In genomic region chr22:35589071-35589735, GRCh38 we compare ENCODE assay signal across 10 cellular contexts. TPM values are rescaled to one million over a fixed set of nuclear protein-coding genes. Genes with fewer than 3 reads are reported as not detected.
DNase-seq lines count a peak whose midpoint lies in the region; ATAC-seq, FAIRE-seq and TF ChIP-seq lines count a peak whose summit lies in the region.
"Had no signal": no experiment of that assay in that cellular context is flagged by ENCODE, and none has a peak within 500 bp of the region (broad histone marks: within the 10 kb centered on the region; RNA-seq: fewer than 3 reads in every experiment).

No MANE protein-coding gene starts in this region.

- no peak overlapping the region for H2AFZ ChIP-seq in K562 (ENCODE audit: low read depth, low read length)

- H3K27me3 ChIP-seq in K562 (ENCODE audit: control insufficient read depth in 2 of 2, insufficient read depth in 2 of 2, low read length in 2 of 2) = no peaks in the 10 kb centered on the region
- H3K27me3 ChIP-seq in lower lobe of right lung (ENCODE audit: low read depth) = no peaks in the 10 kb centered on the region

- TF ChIP-seq CTCF in K562 (IDR thresholded peaks at IDR 0.05 in 2 of 3, conservative IDR thresholded peaks at IDR 0.05 in 1 of 3; ENCODE audit: insufficient read depth in 2 of 3, low read depth in 1 of 3, low read length in 3 of 3) = no peak
- TF ChIP-seq CTCF in lower lobe of right lung (IDR thresholded peaks at IDR 0.05) = no peak

- H3K4me3 ChIP-seq in K562 (no peak overlapping the region), lower lobe of right lung (no peak overlapping the region)

- TF ChIP-seq RAD21 in K562 (CRISPR knock-in tag; conservative IDR thresholded peaks at IDR 0.05 in 1 of 2, IDR thresholded peaks at IDR 0.05 in 1 of 2) = 0 out of 4 replicates have a peak, but pooled peaks of 1 of the 2 experiments have one; percentile 6

- FAIRE-seq in K562 (lab: Jason Lieb, UNC) = no peak

- no peaks in the 10 kb centered on the region for H3K9me3 ChIP-seq in K562 (replicated peaks; ENCODE audit: control insufficient read depth, insufficient read depth, low read depth, low read length)
- H3K9me3 ChIP-seq in lower lobe of right lung = peaks cover 3% of the 10 kb centered on the region

- POLR2A ChIA-PET in K562 (lab: Yijun Ruan, JAX) = interaction anchor here (0.8 kb wide), 1 partner anchor 152 kb away, joined by 3 read pairs; no protein-coding TSS in a partner anchor

- WGBS in K562 (ENCODE audit: insufficient coverage, low coverage, missing lambda C conversion rate) = 42% methylated on average over 5 of the region's 11 CpGs

- H3K27ac ChIP-seq in K562 (ENCODE audit: extremely low read depth, low read depth, low read length) (no peak overlapping the region), lower lobe of right lung (no peak overlapping the region)

- intact Hi-C loops in K562 (cut with micrococcal nuclease) = loop anchor here (5.0 to 10.0 kb wide), 2 partner anchors 33 to 94 kb away; no protein-coding TSS in a partner anchor
- intact Hi-C loops in lower lobe of right lung (cut with DNase I) = loop anchor here (10.0 kb wide), 1 partner anchor 154 kb away; no protein-coding TSS in a partner anchor

- peak; percentile 55 for TF ChIP-seq EP300 in K562 (IDR thresholded peaks at IDR 0.05; ENCODE audit: low read length)

- no peak for TF ChIP-seq POLR2A in K562 (conservative IDR thresholded peaks at IDR 0.05)

- H3K4me1 ChIP-seq in K562 (replicated peaks in 1 of 2; ENCODE audit: control insufficient read depth in 2 of 2, insufficient read depth in 2 of 2, low read length in 2 of 2) = peaks cover 5 to 6% of the 10 kb centered on the region in 2 experiments; a peak in 4 of 5 replicates
- H3K4me1 ChIP-seq in lower lobe of right lung = peaks cover 30% of the 10 kb centered on the region

- in situ Hi-C loops in K562 (cut with MboI) = loop anchor here (5.0 kb wide), 1 partner anchor 97 kb away; no protein-coding TSS in a partner anchor

- no peak overlapping the region for H3K4me2 ChIP-seq in K562 (ENCODE audit: insufficient read depth, low read length)

- CTCF ChIA-PET in K562 (lab: Yijun Ruan, JAX; ENCODE audit: low intra/inter-chr PET ratio) = no interaction called here

- H3K36me3 ChIP-seq in K562 (ENCODE audit: control insufficient read depth, insufficient read depth, low read length) = no peaks in the 10 kb centered on the region
- H3K36me3 ChIP-seq in lower lobe of right lung = no peaks in the 10 kb centered on the region

- H3K79me2 ChIP-seq in K562 (ENCODE audit: control insufficient read depth, insufficient read depth, low read length) = no peaks in the 10 kb centered on the region

- ATAC-seq in K562 (peak; percentile 76), lower lobe of right lung (peak; percentile 59 to 60)

- H3K9ac ChIP-seq in K562 (ENCODE audit: insufficient read depth in 1 of 2, low read depth in 2 of 2, low read length in 2 of 2) = no peak overlapping the region

- no peaks in the 10 kb centered on the region for H3K9me1 ChIP-seq in K562 (ENCODE audit: control insufficient read depth, insufficient read depth, low read length)

- no peaks in the 10 kb centered on the region for H4K20me1 ChIP-seq in K562 (replicated peaks; ENCODE audit: control insufficient read depth, insufficient read depth, low read length)

- peak; percentile 82 to 84 for DNase-seq in AML-193 (lab: John Stamatoyannopoulos, UW)
- DNase-seq in M059J (ENCODE audit: low read depth) = peak; percentile 99
- peak in 1 of 4 experiments; percentile 7 for DNase-seq in K562 (ENCODE audit: extremely low read depth in 1 of 4, low spot score in 3 of 4)
- DNase-seq in lower lobe of right lung = no peak
- no peak for DNase-seq in cerebellar nuclear complex (lab: John Stamatoyannopoulos, UW)
- no peak for DNase-seq in germinal center (ENCODE audit: low spot score)
- no peak for DNase-seq in NCI-H2196 treated with DMSO at 0.1 percent for 48 hours (lab: John Stamatoyannopoulos, UW; ENCODE audit: unreplicated experiment)
- no peak for DNase-seq in stimulated activated CD4-positive, alpha-beta T cell treated with anti-CD3 and anti-CD28 coated beads, Interleukin-4, amount 100 ng/mL, for 4 hours
- DNase-seq: activated gamma-delta T cell, NCI-H748 treated with DMSO at 0.1 percent for 48 hours had no signal

- no TSS peak for BruUV-seq in K562 (replicated peaks; lab: Mats Ljungman, UMichigan)

TF ChIP-seq in K562, 482 proteins besides CTCF, POLR2A, EP300 and RAD21 (continues in another document):
- TF ChIP-seq FOSL1 (tag; conservative IDR thresholded peaks at IDR 0.05) (peak; percentile 61), CCAR2 (IDR thresholded peaks at IDR 0.05; ENCODE audit: low read depth, low read length) (no peak), NR2C1 (IDR thresholded peaks at IDR 0.05) (no peak), NR2C1 (tag; IDR thresholded peaks at IDR 0.05) (peak; percentile 11; the same call in 1 of the 2 replicates), PKNOX1 (IDR thresholded peaks at IDR 0.05) (peak; percentile 44; the same call in 1 of the 2 replicates)

RNA-seq across cellular contexts. Expression of gene MB, which starts 27.9 kb away (rescaled TPM):
- 0.30 and 0.94 TPM in 2 replicates for total RNA-seq in M059J (2014; rRNA removed; shearing (Covaris generic))
- not detected in 2 replicates for total RNA-seq in K562 (2011; cell fraction: chromatin; rRNA removed; ENCODE audit: low replicate concordance)
- total RNA-seq in K562 (2011; cell fraction: nucleolus; rRNA removed) = not detected in 2 replicates
- not detected in 2 replicates for total RNA-seq in K562 (2011; cell fraction: nucleoplasm; rRNA removed)
- total RNA-seq in K562 (2014; rRNA removed) (not detected in 2 replicates), K562 (2014; rRNA removed; fragmentation: Illumina TruSeq; extraction: Trizol) (not detected in 2 replicates), K562 (2015; rRNA removed; fragmentation: Illumina TruSeq; extraction: Trizol) (not detected in 2 replicates), K562 (2021) (not detected in 2 replicates), lower lobe of right lung (0.86 TPM)
- polyA plus RNA-seq in K562 (2011; rRNA removed) (not detected in 2 replicates), K562 (2014; fragmentation: Illumina TruSeq; extraction: Trizol) (not detected in 2 replicates), K562 (2014; fragmentation: Nextera tagmentation; extraction: Ambion mirVana) (not detected), K562 (2014; rRNA removed) (not detected in 2 replicates)
- polyA plus RNA-seq in K562 (2011; cell fraction: cytosol; rRNA removed) = not detected in 2 replicates
- polyA plus RNA-seq in K562 (2011; cell fraction: nucleus; rRNA removed) = not detected in 2 replicates
- polyA plus RNA-seq in K562 (2012) = 0.42 TPM in 1 of 2 replicates, not detected in the other
- polyA minus RNA-seq in K562 (2011; rRNA and poly(A)+ RNA removed) = not detected in 2 replicates
- polyA minus RNA-seq in K562 (2011; cell fraction: cytosol; rRNA and poly(A)+ RNA removed) = not detected in 2 replicates
- polyA minus RNA-seq in K562 (2011; cell fraction: nucleus; rRNA and poly(A)+ RNA removed) = not detected in 2 replicates

RNA-seq across cellular contexts. Expression of gene RASD2, which starts 48.6 kb away (rescaled TPM):
- total RNA-seq in M059J (2014; rRNA removed; shearing (Covaris generic)) = 1.6 and 2.4 TPM in 2 replicates
- not detected in 2 replicates for total RNA-seq in K562 (2011; cell fraction: chromatin; rRNA removed; ENCODE audit: low replicate concordance)
- total RNA-seq in K562 (2011; cell fraction: nucleolus; rRNA removed) = not detected in 2 replicates
- total RNA-seq in K562 (2011; cell fraction: nucleoplasm; rRNA removed) = not detected in 2 replicates
- total RNA-seq in K562 (2014; rRNA removed) = 0.05 TPM in 1 of 2 replicates, not detected in the other
- total RNA-seq in K562 (2014; rRNA removed; fragmentation: Illumina TruSeq; extraction: Trizol) = not detected in 2 replicates
- total RNA-seq in K562 (2015; rRNA removed; fragmentation: Illumina TruSeq; extraction: Trizol) = not detected in 2 replicates
- 0.04 TPM in 1 of 2 replicates, not detected in the other for total RNA-seq in K562 (2021)
- polyA plus RNA-seq in K562 (2011; rRNA removed) = not detected in 2 replicates
- polyA plus RNA-seq in K562 (2011; cell fraction: cytosol; rRNA removed) = not detected in 2 replicates
- not detected in 2 replicates for polyA plus RNA-seq in K562 (2011; cell fraction: nucleus; rRNA removed)
- 0.06 TPM in 1 of 2 replicates, not detected in the other for polyA plus RNA-seq in K562 (2012)
- polyA plus RNA-seq in K562 (2014; fragmentation: Illumina TruSeq; extraction: Trizol) = not detected in 2 replicates
- polyA plus RNA-seq in K562 (2014; fragmentation: Nextera tagmentation; extraction: Ambion mirVana) = not detected
- not detected in 2 replicates for polyA plus RNA-seq in K562 (2014; rRNA removed)
- polyA minus RNA-seq in K562 (2011; rRNA and poly(A)+ RNA removed) = not detected in 2 replicates
- polyA minus RNA-seq in K562 (2011; cell fraction: cytosol; rRNA and poly(A)+ RNA removed) = not detected in 2 replicates
- not detected in 2 replicates for polyA minus RNA-seq in K562 (2011; cell fraction: nucleus; rRNA and poly(A)+ RNA removed)
- total RNA-seq in lower lobe of right lung = 3.6 TPM

RNA-seq across cellular contexts. Expression of gene APOL6, which starts 59.0 kb away (rescaled TPM):
- 22.2 and 25.8 TPM in 2 replicates for total RNA-seq in M059J (2014; rRNA removed; shearing (Covaris generic))
- 0.32 and 0.69 TPM in 2 replicates for total RNA-seq in K562 (2011; cell fraction: chromatin; rRNA removed; ENCODE audit: low replicate concordance)
- 0.33 and 0.39 TPM in 2 replicates for total RNA-seq in K562 (2011; cell fraction: nucleolus; rRNA removed)
- 0.59 and 1.1 TPM in 2 replicates for total RNA-seq in K562 (2011; cell fraction: nucleoplasm; rRNA removed)
- total RNA-seq in K562 (2014; rRNA removed) (0.73 and 0.82 TPM in 2 replicates), K562 (2014; rRNA removed; fragmentation: Illumina TruSeq; extraction: Trizol) (1.2 and 1.3 TPM in 2 replicates), K562 (2015; rRNA removed; fragmentation: Illumina TruSeq; extraction: Trizol) (1.2 TPM in 2 replicates), K562 (2021) (1.1 TPM in 2 replicates), lower lobe of right lung (53.8 TPM)
- polyA plus RNA-seq in K562 (2011; rRNA removed) (0.24 and 0.32 TPM in 2 replicates), K562 (2014; fragmentation: Illumina TruSeq; extraction: Trizol) (0.53 and 0.70 TPM in 2 replicates), K562 (2014; fragmentation: Nextera tagmentation; extraction: Ambion mirVana) (under 1 TPM; 0.29 to 0.39 TPM), K562 (2014; rRNA removed) (0.42 and 0.45 TPM in 2 replicates)
- 0.13 and 0.15 TPM in 2 replicates for polyA plus RNA-seq in K562 (2011; cell fraction: cytosol; rRNA removed)
- 0.13 and 0.18 TPM in 2 replicates for polyA plus RNA-seq in K562 (2011; cell fraction: nucleus; rRNA removed)
- 0.56 and 4.2 TPM in 2 replicates for polyA plus RNA-seq in K562 (2012)
- polyA minus RNA-seq in K562 (2011; rRNA and poly(A)+ RNA removed) = 0.81 and 0.99 TPM in 2 replicates
- 0.27 and 0.29 TPM in 2 replicates for polyA minus RNA-seq in K562 (2011; cell fraction: cytosol; rRNA and poly(A)+ RNA removed)
- polyA minus RNA-seq in K562 (2011; cell fraction: nucleus; rRNA and poly(A)+ RNA removed) = 0.13 and 0.22 TPM in 2 replicates

Comparison
In these comparisons a context has a peak if more than half of its experiments do, and no peak if none do; other contexts are left out.
1. DNase-seq: peak in AML-193 (2 of 2) and M059J (single experiment); none in lower lobe of right lung (single experiment), cerebellar nuclear complex (0 of 2), germinal center (single experiment), NCI-H2196 treated with DMSO at 0.1 percent for 48 hours (single experiment) and stimulated activated CD4-positive, alpha-beta T cell treated with anti-CD3 and anti-CD28 coated beads, Interleukin-4, amount 100 ng/mL, for 4 hours (0 of 2).